ENCODE assay signal across 7 cellular contexts in the genomic region with DNA sequence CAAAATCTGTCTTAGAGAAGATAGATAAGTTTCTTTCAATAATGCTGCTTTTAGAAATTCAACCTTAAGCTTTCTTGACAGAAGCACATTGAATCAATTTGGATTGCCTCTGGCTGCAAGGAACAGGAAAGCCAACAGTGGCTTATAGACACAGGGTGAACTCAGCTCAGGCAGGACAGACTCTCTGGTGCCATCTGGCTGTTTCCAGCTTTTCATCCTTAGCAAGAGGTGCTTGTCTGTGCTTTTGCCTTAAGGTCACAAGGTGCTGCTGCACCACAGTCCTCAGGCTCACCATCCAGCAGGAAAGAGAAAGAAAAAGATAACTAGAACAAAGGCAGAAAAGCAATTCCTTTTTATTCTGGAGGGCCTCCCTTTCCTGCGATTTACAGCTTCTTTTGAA.
A peak's percentile ranks its signal among the peaks of the same experiment; 100 is the strongest.
DNase-seq lines count a peak whose midpoint lies in the region; ATAC-seq, FAIRE-seq and TF ChIP-seq lines count a peak whose summit lies in the region.

No MANE protein-coding gene starts in this region.

- H3K36me3 ChIP-seq in WERI-Rb-1: no peaks in the 10 kb centered on the region

- peak; percentile 6 for TF ChIP-seq CTCF in GM12865 (IDR thresholded peaks at IDR 0.05; ENCODE audit: insufficient read depth, low read depth, low read length, missing control alignments)
- peak; percentile 93 for TF ChIP-seq CTCF in WERI-Rb-1 (IDR thresholded peaks at IDR 0.05; ENCODE audit: low read depth, low read length)

- DNase-seq in GM12865 (ENCODE audit: low read depth) (peak; percentile 9), NCI-H1105 (lab: John Stamatoyannopoulos, UW) (peak; percentile 50), WERI-Rb-1 (peak; percentile 80), kidney glomerular epithelial cell (lab: John Stamatoyannopoulos, UW) (peak; percentile 17), NCI-H446 treated with DMSO at 0.1 percent for 48 hours (lab: John Stamatoyannopoulos, UW) (no peak), GM12892 (ENCODE audit: insufficient read length) (no peak)

- TF ChIP-seq POLR2A in GM12892 (IDR thresholded peaks at IDR 0.05; ENCODE audit: low read depth, low read length): no peak

- H3K27ac ChIP-seq in WERI-Rb-1: no peak overlapping the region

- H3K27me3 ChIP-seq in WERI-Rb-1 (ENCODE audit: insufficient read depth, low read depth, severe bottlenecking): no peaks in the 10 kb centered on the region

- no peaks in the 10 kb centered on the region for H3K9me3 ChIP-seq in WERI-Rb-1 (ENCODE audit: severe bottlenecking)

- ATAC-seq in GM21528 (IDR thresholded peaks at IDR 0.05; ENCODE audit: low FRiP score, unreplicated experiment): no peak

- no peak for FAIRE-seq in GM12892 (lab: Jason Lieb, UNC)

- no peak overlapping the region for H3K4me3 ChIP-seq in GM12865 (ENCODE audit: low read depth, low read length)
- H3K4me3 ChIP-seq in WERI-Rb-1 (ENCODE audit: low read depth, low read length): no peak overlapping the region

Comparison
In these comparisons a context has a peak if more than half of its experiments do, and no peak if none do; other contexts are left out.
1. DNase-seq: peak in GM12865 (single experiment), NCI-H1105 (single experiment), WERI-Rb-1 (single experiment) and kidney glomerular epithelial cell (single experiment); none in NCI-H446 treated with DMSO at 0.1 percent for 48 hours (single experiment) and GM12892 (single experiment).